In genomic region chr2:45771251-45771650, GRCh38 we compare ENCODE assay signal across 10 cellular contexts.
DNase-seq lines count a peak whose midpoint lies in the region; ATAC-seq, FAIRE-seq and TF ChIP-seq lines count a peak whose summit lies in the region.
"Had no signal": no experiment of that assay in that cellular context is flagged by ENCODE, and none has a peak within 500 bp of the region (broad histone marks: within the 10 kb centered on the region; RNA-seq: fewer than 3 reads in every experiment).

No MANE protein-coding gene starts in this region.

- H3K9ac ChIP-seq in H1 (replicated peaks in 1 of 4; ENCODE audit: extremely low read depth in 1 of 4, low read depth in 3 of 4, low read length in 3 of 4) = no peak overlapping the region

- no peak overlapping the region for H3K56ac ChIP-seq in H1 (replicated peaks; ENCODE audit: insufficient read length, low read depth, low read length)

- TF ChIP-seq POLR2A in H1 (IDR thresholded peaks at IDR 0.05; ENCODE audit: control extremely low read depth in 1 of 2, low read depth in 2 of 2, low read length in 2 of 2) (no peak), GM12892 (IDR thresholded peaks at IDR 0.05; ENCODE audit: low read depth, low read length) (no peak)

- no peak overlapping the region for H2BK15ac ChIP-seq in H1 (ENCODE audit: low read length)

- WGBS in H1 (ENCODE audit: extremely low coverage in 1 of 2, insufficient coverage in 1 of 2, insufficient read length in 1 of 2, insufficient replicate concordance in 2 of 2, low coverage in 1 of 2, low lambda C conversion rate in 2 of 2, missing lambda C conversion rate in 1 of 2), 2 experiments = 78% methylated on average over 10 of the region's 10 CpGs; no CpG with 5 or more reads in 1 of the 2 experiments

- ATAC-seq in HG03135 (IDR thresholded peaks at IDR 0.05; ENCODE audit: unreplicated experiment) = no peak
- ATAC-seq in GM18868 (IDR thresholded peaks at IDR 0.05; ENCODE audit: unreplicated experiment) = no peak
- ATAC-seq in CD8-positive, alpha-beta T cell = no peak

- no peak overlapping the region for H3K27ac ChIP-seq in H1 (ENCODE audit: low read depth, low read length)
- H3K27ac ChIP-seq in CD8-positive, alpha-beta T cell (ENCODE audit: low read depth, low read length) = no peak overlapping the region

- no peak overlapping the region for H2AK5ac ChIP-seq in H1 (ENCODE audit: low read depth, low read length)

- H4K91ac ChIP-seq in H1 (replicated peaks; ENCODE audit: insufficient read length, low read length) = no peak overlapping the region

- POLR2A ChIA-PET in H1 (lab: Charles Lee; ENCODE audit: partially characterized antibody) = no interaction called here
- POLR2A ChIA-PET in CD8-positive, alpha-beta T cell (lab: Charles Lee) = no interaction called here

- H3K36me3 ChIP-seq in H1 (ENCODE audit: control insufficient read depth in 2 of 4, insufficient read depth in 4 of 4, low read length in 3 of 4) = no peaks in the 10 kb centered on the region
- H3K36me3 ChIP-seq in CD8-positive, alpha-beta T cell (ENCODE audit: insufficient read depth, low read length) = no peaks in the 10 kb centered on the region

- H3K27ac Mint-ChIP-seq in CD14-positive monocyte = peak overlapping the region; percentile 52 to 93 (median 87)
- peak overlapping the region; percentile 32 to 98 (median 94) for H3K27ac Mint-ChIP-seq in nephron
- H3K27ac Mint-ChIP-seq in CD8-positive, alpha-beta T cell = no peak overlapping the region

- no peaks in the 10 kb centered on the region for H3K23me2 ChIP-seq in H1 (ENCODE audit: low read depth, low read length)

- no peaks in the 10 kb centered on the region for H3K79me1 ChIP-seq in H1 (ENCODE audit: low read depth, low read length)

- no peak overlapping the region for H2BK120ac ChIP-seq in H1 (replicated peaks; ENCODE audit: low read depth, low read length)

- no peak overlapping the region for H3K4me3 ChIP-seq in H1 (ENCODE audit: extremely low read depth in 1 of 4, insufficient read depth in 2 of 4, low read depth in 3 of 4, low read length in 4 of 4)
- H3K4me3 ChIP-seq in CD8-positive, alpha-beta T cell (ENCODE audit: low read depth, low read length) = no peak overlapping the region

- no peak overlapping the region for H2AFZ ChIP-seq in H1 (ENCODE audit: low read length)

- H2BK20ac ChIP-seq in H1 (ENCODE audit: low read length) = no peak overlapping the region

- H3K4me1 Mint-ChIP-seq in CD14-positive monocyte (peaks cover 76% of the 10 kb centered on the region), nephron (peaks cover 48% of the 10 kb centered on the region)
- no peaks in the 10 kb centered on the region for H3K4me1 Mint-ChIP-seq in CD8-positive, alpha-beta T cell (ENCODE audit: low read depth)

- no peak overlapping the region; the same call in 1 of the 2 replicates for H4K8ac ChIP-seq in H1 (ENCODE audit: extremely low read depth, insufficient read depth, low read length)

- TF ChIP-seq EP300 in H1 (IDR thresholded peaks at IDR 0.05; ENCODE audit: borderline replicate concordance in 1 of 2, low read depth in 2 of 2, low read length in 2 of 2) = no peak

- H2BK5ac ChIP-seq in H1 (ENCODE audit: low read depth, low read length) = no peak overlapping the region

- no peak overlapping the region for H2BK12ac ChIP-seq in H1 (ENCODE audit: low read depth, low read length)

- no peak for FAIRE-seq in H1 (lab: Jason Lieb, UNC)
- no peak for FAIRE-seq in GM12892 (lab: Jason Lieb, UNC)
- FAIRE-seq: keratinocyte had no signal

- TF ChIP-seq RAD21 in H1 (IDR thresholded peaks at IDR 0.05 in 1 of 2, conservative IDR thresholded peaks at IDR 0.05 in 1 of 2; ENCODE audit: low read depth in 2 of 2, low read length in 2 of 2) = 0 out of 4 replicates have a peak, but pooled peaks have one; percentile 13 to 14

- no peak overlapping the region for H3K4me2 ChIP-seq in H1 (ENCODE audit: insufficient read depth in 1 of 2, low read depth in 2 of 2, low read length in 2 of 2)

- DNase-seq in CD14-positive monocyte (ENCODE audit: low spot score) (peak; percentile 84), NCI-H2227 treated with DMSO at 0.1 percent for 48 hours (lab: John Stamatoyannopoulos, UW) (peak; percentile 90), H1 (ENCODE audit: low read depth in 1 of 2, low spot score in 2 of 2) (no peak), GM12892 (ENCODE audit: insufficient read length) (no peak)
- DNase-seq in CD8-positive, alpha-beta T cell = no peak
- DNase-seq: activated T-cell treated with anti-CD3 and anti-CD28 coated beads, Interleukin-2, amount 50 U/mL, for 1 hour had no signal

- H3K9me3 Mint-ChIP-seq in CD14-positive monocyte (no peaks in the 10 kb centered on the region), nephron (no peaks in the 10 kb centered on the region)
- H3K9me3 Mint-ChIP-seq in CD8-positive, alpha-beta T cell = no peaks in the 10 kb centered on the region

- H3K9me3 ChIP-seq in H1 (ENCODE audit: insufficient read depth in 2 of 2, low read depth in 1 of 2, low read length in 1 of 2) = no peaks in the 10 kb centered on the region
- H3K9me3 ChIP-seq in CD8-positive, alpha-beta T cell (ENCODE audit: low read length) = no peaks in the 10 kb centered on the region

- H3K4me3 Mint-ChIP-seq in CD14-positive monocyte (peak overlapping the region; percentile 78 to 90), nephron (peak overlapping the region in 2 of 3 experiments; percentile 66 to 74)
- no peak overlapping the region for H3K4me3 Mint-ChIP-seq in CD8-positive, alpha-beta T cell

- H3K4me1 ChIP-seq in H1 (replicated peaks in 1 of 4; ENCODE audit: control insufficient read depth in 3 of 4, insufficient read depth in 4 of 4, low read length in 3 of 4) = peaks cover 0 to 3% (median 0%) of the 10 kb centered on the region in 4 experiments; a peak in 1 of 7 replicates
- H3K4me1 ChIP-seq in CD8-positive, alpha-beta T cell (ENCODE audit: insufficient read depth, low read length) = no peaks in the 10 kb centered on the region

- H3K79me2 ChIP-seq in H1 (ENCODE audit: control insufficient read depth in 1 of 2, insufficient read depth in 2 of 2, low read length in 2 of 2) = no peaks in the 10 kb centered on the region

- intact Hi-C loops in CD14-positive monocyte (cut with micrococcal nuclease) = loop anchor here (2.0 to 10.0 kb wide), 2 partner anchors 42 to 124 kb away; no protein-coding TSS in a partner anchor
- intact Hi-C loops in CD8-positive, alpha-beta T cell (cut with DNase I, micrococcal nuclease) = no loop called here

- H4K20me1 ChIP-seq in H1 (replicated peaks in 1 of 2; ENCODE audit: control insufficient read depth in 1 of 2, insufficient read depth in 2 of 2, low read length in 2 of 2) = no peaks in the 10 kb centered on the region

- H3K18ac ChIP-seq in H1 (ENCODE audit: extremely low read depth, low read length) = no peak overlapping the region

- H3K4ac ChIP-seq in H1 (replicated peaks; ENCODE audit: insufficient read length, low read depth, low read length) = no peak overlapping the region

- no peaks in the 10 kb centered on the region; a peak in 1 of 7 replicates for H3K27me3 ChIP-seq in H1 (replicated peaks in 1 of 4; ENCODE audit: control insufficient read depth in 3 of 4, extremely low read depth in 1 of 4, insufficient read depth in 3 of 4, low read length in 3 of 4)
- H3K27me3 ChIP-seq in CD8-positive, alpha-beta T cell (ENCODE audit: insufficient read depth, low read length) = no peaks in the 10 kb centered on the region

- H3K23ac ChIP-seq in H1 (ENCODE audit: insufficient read length) = no peak overlapping the region

- H3K14ac ChIP-seq in H1 (ENCODE audit: insufficient read length) = no peak overlapping the region

- CTCF ChIA-PET in H1 (lab: Charles Lee; ENCODE audit: partially characterized antibody) = interaction anchor here (0.8 to 1.3 kb wide), 5 partner anchors 7 to 166 kb away, joined by 3 read pairs; no protein-coding TSS in a partner anchor
- CTCF ChIA-PET in CD8-positive, alpha-beta T cell (lab: Charles Lee) = interaction anchor here (1.0 kb wide), 1 partner anchor 12 kb away, joined by 3 read pairs; no protein-coding TSS in a partner anchor

- no peak overlapping the region for H4K5ac ChIP-seq in H1 (ENCODE audit: insufficient read length, low read depth, low read length)

- H3K27me3 Mint-ChIP-seq in CD14-positive monocyte (ENCODE audit: low read depth in 3 of 3) (peaks cover 1 to 2% (median 2%) of the 10 kb centered on the region in 3 donors), nephron (ENCODE audit: low read depth) (peaks cover 18% of the 10 kb centered on the region)
- H3K27me3 Mint-ChIP-seq in CD8-positive, alpha-beta T cell (ENCODE audit: low read depth) = no peaks in the 10 kb centered on the region

- no peaks in the 10 kb centered on the region for H3K36me3 Mint-ChIP-seq in CD14-positive monocyte
- H3K36me3 Mint-ChIP-seq in nephron (ENCODE audit: low read depth) = no peaks in the 10 kb centered on the region
- H3K36me3 Mint-ChIP-seq in CD8-positive, alpha-beta T cell = no peaks in the 10 kb centered on the region

- TF ChIP-seq CTCF in CD14-positive monocyte (IDR thresholded peaks at IDR 0.05) = no peak
- TF ChIP-seq CTCF in H1 (IDR thresholded peaks at IDR 0.05; ENCODE audit: control extremely low read depth in 1 of 3, insufficient read depth in 1 of 3, low read depth in 1 of 3, low read length in 3 of 3) = peak in 1 of 3 experiments; percentile 8; a peak in 1 of 4 replicates
- no peak for TF ChIP-seq CTCF in nephron (IDR thresholded peaks at IDR 0.05; ENCODE audit: unreplicated experiment in 3 of 3)
- no peak for TF ChIP-seq CTCF in CD8-positive, alpha-beta T cell (IDR thresholded peaks at IDR 0.05)

TF ChIP-seq in H1, 55 proteins besides CTCF, POLR2A, EP300 and RAD21:
- TF ChIP-seq RXRA (IDR thresholded peaks at IDR 0.05; ENCODE audit: insufficient read depth, low read depth, low read length) (0 out of 2 replicates have a peak, but pooled peaks have one; percentile 21), NANOG (IDR thresholded peaks at IDR 0.05; ENCODE audit: insufficient read depth, low read depth, low read length, poor library complexity, severe bottlenecking) (no peak)

Comparison
In these comparisons a context has a peak if more than half of its experiments do, and no peak if none do; other contexts are left out.
1. DNase-seq: peak in CD14-positive monocyte (single experiment) and NCI-H2227 treated with DMSO at 0.1 percent for 48 hours (single experiment); none in H1 (0 of 2), GM12892 (single experiment) and CD8-positive, alpha-beta T cell (0 of 7).
2. intact Hi-C loops: an anchor here in CD14-positive monocyte (2.0 to 10.0 kb wide); none called in CD8-positive, alpha-beta T cell.